Comparison of ENCODE assay signal across 1 cellular context in the genomic region with DNA sequence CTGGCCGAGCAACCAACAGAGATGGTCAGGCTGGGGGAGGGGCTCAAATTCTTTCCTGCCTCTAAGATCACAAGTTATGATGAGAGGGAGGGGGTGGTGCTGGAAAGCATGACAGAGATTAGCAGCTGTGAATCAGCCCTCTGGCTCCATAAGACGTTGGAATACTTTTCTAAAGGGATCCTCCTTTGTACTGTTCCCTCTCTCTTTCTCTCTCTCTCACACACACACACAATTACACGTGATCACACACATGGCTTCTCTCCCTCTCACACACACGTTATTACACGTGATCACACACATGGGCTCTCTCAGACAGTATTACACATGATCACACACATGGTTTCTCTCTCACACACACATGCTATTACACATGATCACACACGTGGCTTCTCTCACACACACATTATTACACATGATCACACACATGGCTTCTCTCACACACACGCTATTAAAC.
TF ChIP-seq lines count a peak whose summit lies in the region.

A gene with protein sequence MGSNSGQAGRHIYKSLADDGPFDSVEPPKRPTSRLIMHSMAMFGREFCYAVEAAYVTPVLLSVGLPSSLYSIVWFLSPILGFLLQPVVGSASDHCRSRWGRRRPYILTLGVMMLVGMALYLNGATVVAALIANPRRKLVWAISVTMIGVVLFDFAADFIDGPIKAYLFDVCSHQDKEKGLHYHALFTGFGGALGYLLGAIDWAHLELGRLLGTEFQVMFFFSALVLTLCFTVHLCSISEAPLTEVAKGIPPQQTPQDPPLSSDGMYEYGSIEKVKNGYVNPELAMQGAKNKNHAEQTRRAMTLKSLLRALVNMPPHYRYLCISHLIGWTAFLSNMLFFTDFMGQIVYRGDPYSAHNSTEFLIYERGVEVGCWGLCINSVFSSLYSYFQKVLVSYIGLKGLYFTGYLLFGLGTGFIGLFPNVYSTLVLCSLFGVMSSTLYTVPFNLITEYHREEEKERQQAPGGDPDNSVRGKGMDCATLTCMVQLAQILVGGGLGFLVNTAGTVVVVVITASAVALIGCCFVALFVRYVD (minus strand): TSS at position 23 of the 454 bp plus-strand sequence. CDS start 110 bp downstream, outside the sequence.

TF ChIP-seq in K562, 482 proteins besides CTCF, POLR2A, EP300 and RAD21 (continued from another document and continues in another):
- TF ChIP-seq, protein P1, sequence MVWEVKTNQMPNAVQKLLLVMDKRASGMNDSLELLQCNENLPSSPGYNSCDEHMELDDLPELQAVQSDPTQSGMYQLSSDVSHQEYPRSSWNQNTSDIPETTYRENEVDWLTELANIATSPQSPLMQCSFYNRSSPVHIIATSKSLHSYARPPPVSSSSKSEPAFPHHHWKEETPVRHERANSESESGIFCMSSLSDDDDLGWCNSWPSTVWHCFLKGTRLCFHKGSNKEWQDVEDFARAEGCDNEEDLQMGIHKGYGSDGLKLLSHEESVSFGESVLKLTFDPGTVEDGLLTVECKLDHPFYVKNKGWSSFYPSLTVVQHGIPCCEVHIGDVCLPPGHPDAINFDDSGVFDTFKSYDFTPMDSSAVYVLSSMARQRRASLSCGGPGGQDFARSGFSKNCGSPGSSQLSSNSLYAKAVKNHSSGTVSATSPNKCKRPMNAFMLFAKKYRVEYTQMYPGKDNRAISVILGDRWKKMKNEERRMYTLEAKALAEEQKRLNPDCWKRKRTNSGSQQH (CRISPR knock-in tag; IDR thresholded peaks at IDR 0.05), result peak; percentile 45; the same call in 1 of the 2 replicates
- TF ChIP-seq EP400 (IDR thresholded peaks at IDR 0.05) (0 out of 2 replicates have a peak, but pooled peaks have one; percentile 38), TARDBP (IDR thresholded peaks at IDR 0.05) (no peak), TOE1 (IDR thresholded peaks at IDR 0.05; ENCODE audit: borderline replicate concordance) (peak; percentile 54; the same call in 1 of the 2 replicates), TOE1 (CRISPR knock-in tag; IDR thresholded peaks at IDR 0.05; ENCODE audit: borderline replicate concordance, low read depth) (no peak), MTF1 (CRISPR knock-in tag; IDR thresholded peaks at IDR 0.05; ENCODE audit: borderline replicate concordance) (no peak), SMAD4 (CRISPR knock-in tag; conservative IDR thresholded peaks at IDR 0.05) (no peak), ZNF41 (CRISPR knock-in tag; conservative IDR thresholded peaks at IDR 0.05) (no peak), ZNF24 (IDR thresholded peaks at IDR 0.05) (no peak), ARNT (IDR thresholded peaks at IDR 0.05) (no peak), NFIC (IDR thresholded peaks at IDR 0.05) (no peak), PRMT5 (CRISPR knock-in tag; IDR thresholded peaks at IDR 0.05) (no peak), NFRKB (IDR thresholded peaks at IDR 0.05; ENCODE audit: low read depth) (peak; percentile 73; the same call in 1 of the 2 replicates), ZNF232 (CRISPR knock-in tag; IDR thresholded peaks at IDR 0.05) (no peak), ZNF239 (CRISPR knock-in tag; IDR thresholded peaks at IDR 0.05) (no peak), DNMT1 (IDR thresholded peaks at IDR 0.05) (no peak), NBN (IDR thresholded peaks at IDR 0.05; ENCODE audit: low read depth) (no peak), CEBPB (tag; IDR thresholded peaks at IDR 0.05) (no peak), SMARCE1 (IDR thresholded peaks at IDR 0.05) (0 out of 2 replicates have a peak, but pooled peaks have one; percentile 13), SMAD3 (CRISPR knock-in tag; conservative IDR thresholded peaks at IDR 0.05) (no peak), DPF2 (IDR thresholded peaks at IDR 0.05) (peak; percentile 55; the same call in 1 of the 2 replicates), MEIS2 (IDR thresholded peaks at IDR 0.05; ENCODE audit: partially characterized antibody) (peak; percentile 4)
- TF ChIP-seq, protein P2, sequence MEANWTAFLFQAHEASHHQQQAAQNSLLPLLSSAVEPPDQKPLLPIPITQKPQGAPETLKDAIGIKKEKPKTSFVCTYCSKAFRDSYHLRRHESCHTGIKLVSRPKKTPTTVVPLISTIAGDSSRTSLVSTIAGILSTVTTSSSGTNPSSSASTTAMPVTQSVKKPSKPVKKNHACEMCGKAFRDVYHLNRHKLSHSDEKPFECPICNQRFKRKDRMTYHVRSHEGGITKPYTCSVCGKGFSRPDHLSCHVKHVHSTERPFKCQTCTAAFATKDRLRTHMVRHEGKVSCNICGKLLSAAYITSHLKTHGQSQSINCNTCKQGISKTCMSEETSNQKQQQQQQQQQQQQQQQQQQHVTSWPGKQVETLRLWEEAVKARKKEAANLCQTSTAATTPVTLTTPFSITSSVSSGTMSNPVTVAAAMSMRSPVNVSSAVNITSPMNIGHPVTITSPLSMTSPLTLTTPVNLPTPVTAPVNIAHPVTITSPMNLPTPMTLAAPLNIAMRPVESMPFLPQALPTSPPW (CRISPR knock-in tag; IDR thresholded peaks at IDR 0.05), result peak; percentile 60; the same call in 1 of the 2 replicates
- TF ChIP-seq, protein P3, sequence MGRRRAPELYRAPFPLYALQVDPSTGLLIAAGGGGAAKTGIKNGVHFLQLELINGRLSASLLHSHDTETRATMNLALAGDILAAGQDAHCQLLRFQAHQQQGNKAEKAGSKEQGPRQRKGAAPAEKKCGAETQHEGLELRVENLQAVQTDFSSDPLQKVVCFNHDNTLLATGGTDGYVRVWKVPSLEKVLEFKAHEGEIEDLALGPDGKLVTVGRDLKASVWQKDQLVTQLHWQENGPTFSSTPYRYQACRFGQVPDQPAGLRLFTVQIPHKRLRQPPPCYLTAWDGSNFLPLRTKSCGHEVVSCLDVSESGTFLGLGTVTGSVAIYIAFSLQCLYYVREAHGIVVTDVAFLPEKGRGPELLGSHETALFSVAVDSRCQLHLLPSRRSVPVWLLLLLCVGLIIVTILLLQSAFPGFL (CRISPR knock-in tag; IDR thresholded peaks at IDR 0.05), result no peak
- TF ChIP-seq, protein P4, sequence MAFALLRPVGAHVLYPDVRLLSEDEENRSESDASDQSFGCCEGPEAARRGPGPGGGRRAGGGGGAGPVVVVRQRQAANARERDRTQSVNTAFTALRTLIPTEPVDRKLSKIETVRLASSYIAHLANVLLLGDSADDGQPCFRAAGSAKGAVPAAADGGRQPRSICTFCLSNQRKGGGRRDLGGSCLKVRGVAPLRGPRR (CRISPR knock-in tag; IDR thresholded peaks at IDR 0.05), result no peak
- TF ChIP-seq, protein P5, sequence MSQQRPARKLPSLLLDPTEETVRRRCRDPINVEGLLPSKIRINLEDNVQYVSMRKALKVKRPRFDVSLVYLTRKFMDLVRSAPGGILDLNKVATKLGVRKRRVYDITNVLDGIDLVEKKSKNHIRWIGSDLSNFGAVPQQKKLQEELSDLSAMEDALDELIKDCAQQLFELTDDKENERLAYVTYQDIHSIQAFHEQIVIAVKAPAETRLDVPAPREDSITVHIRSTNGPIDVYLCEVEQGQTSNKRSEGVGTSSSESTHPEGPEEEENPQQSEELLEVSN (IDR thresholded peaks at IDR 0.05; ENCODE audit: borderline replicate concordance in 1 of 2, extremely low read depth in 1 of 2, insufficient read depth in 1 of 2, insufficient read length in 1 of 2, low read depth in 1 of 2, low read length in 1 of 2, poor library complexity in 1 of 2, severe bottlenecking in 1 of 2), result no peak
- TF ChIP-seq, protein P6, sequence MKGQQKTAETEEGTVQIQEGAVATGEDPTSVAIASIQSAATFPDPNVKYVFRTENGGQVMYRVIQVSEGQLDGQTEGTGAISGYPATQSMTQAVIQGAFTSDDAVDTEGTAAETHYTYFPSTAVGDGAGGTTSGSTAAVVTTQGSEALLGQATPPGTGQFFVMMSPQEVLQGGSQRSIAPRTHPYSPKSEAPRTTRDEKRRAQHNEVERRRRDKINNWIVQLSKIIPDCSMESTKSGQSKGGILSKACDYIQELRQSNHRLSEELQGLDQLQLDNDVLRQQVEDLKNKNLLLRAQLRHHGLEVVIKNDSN (CRISPR knock-in tag; IDR thresholded peaks at IDR 0.05), result 0 out of 2 replicates have a peak, but pooled peaks have one; percentile 14
- TF ChIP-seq, protein P7, sequence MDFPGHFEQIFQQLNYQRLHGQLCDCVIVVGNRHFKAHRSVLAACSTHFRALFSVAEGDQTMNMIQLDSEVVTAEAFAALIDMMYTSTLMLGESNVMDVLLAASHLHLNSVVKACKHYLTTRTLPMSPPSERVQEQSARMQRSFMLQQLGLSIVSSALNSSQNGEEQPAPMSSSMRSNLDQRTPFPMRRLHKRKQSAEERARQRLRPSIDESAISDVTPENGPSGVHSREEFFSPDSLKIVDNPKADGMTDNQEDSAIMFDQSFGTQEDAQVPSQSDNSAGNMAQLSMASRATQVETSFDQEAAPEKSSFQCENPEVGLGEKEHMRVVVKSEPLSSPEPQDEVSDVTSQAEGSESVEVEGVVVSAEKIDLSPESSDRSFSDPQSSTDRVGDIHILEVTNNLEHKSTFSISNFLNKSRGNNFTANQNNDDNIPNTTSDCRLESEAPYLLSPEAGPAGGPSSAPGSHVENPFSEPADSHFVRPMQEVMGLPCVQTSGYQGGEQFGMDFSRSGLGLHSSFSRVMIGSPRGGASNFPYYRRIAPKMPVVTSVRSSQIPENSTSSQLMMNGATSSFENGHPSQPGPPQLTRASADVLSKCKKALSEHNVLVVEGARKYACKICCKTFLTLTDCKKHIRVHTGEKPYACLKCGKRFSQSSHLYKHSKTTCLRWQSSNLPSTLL (IDR thresholded peaks at IDR 0.05), result peak; percentile 26; the same call in 1 of the 2 replicates
- TF ChIP-seq, protein P8, sequence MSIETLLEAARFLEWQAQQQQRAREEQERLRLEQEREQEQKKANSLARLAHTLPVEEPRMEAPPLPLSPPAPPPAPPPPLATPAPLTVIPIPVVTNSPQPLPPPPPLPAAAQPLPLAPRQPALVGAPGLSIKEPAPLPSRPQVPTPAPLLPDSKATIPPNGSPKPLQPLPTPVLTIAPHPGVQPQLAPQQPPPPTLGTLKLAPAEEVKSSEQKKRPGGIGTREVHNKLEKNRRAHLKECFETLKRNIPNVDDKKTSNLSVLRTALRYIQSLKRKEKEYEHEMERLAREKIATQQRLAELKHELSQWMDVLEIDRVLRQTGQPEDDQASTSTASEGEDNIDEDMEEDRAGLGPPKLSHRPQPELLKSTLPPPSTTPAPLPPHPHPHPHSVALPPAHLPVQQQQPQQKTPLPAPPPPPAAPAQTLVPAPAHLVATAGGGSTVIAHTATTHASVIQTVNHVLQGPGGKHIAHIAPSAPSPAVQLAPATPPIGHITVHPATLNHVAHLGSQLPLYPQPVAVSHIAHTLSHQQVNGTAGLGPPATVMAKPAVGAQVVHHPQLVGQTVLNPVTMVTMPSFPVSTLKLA (conservative IDR thresholded peaks at IDR 0.05), result peak; percentile 62 to 73
- TF ChIP-seq, protein P9, sequence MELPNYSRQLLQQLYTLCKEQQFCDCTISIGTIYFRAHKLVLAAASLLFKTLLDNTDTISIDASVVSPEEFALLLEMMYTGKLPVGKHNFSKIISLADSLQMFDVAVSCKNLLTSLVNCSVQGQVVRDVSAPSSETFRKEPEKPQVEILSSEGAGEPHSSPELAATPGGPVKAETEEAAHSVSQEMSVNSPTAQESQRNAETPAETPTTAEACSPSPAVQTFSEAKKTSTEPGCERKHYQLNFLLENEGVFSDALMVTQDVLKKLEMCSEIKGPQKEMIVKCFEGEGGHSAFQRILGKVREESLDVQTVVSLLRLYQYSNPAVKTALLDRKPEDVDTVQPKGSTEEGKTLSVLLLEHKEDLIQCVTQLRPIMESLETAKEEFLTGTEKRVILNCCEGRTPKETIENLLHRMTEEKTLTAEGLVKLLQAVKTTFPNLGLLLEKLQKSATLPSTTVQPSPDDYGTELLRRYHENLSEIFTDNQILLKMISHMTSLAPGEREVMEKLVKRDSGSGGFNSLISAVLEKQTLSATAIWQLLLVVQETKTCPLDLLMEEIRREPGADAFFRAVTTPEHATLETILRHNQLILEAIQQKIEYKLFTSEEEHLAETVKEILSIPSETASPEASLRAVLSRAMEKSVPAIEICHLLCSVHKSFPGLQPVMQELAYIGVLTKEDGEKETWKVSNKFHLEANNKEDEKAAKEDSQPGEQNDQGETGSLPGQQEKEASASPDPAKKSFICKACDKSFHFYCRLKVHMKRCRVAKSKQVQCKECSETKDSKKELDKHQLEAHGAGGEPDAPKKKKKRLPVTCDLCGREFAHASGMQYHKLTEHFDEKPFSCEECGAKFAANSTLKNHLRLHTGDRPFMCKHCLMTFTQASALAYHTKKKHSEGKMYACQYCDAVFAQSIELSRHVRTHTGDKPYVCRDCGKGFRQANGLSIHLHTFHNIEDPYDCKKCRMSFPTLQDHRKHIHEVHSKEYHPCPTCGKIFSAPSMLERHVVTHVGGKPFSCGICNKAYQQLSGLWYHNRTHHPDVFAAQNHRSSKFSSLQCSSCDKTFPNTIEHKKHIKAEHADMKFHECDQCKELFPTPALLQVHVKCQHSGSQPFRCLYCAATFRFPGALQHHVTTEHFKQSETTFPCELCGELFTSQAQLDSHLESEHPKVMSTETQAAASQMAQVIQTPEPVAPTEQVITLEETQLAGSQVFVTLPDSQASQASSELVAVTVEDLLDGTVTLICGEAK (IDR thresholded peaks at IDR 0.05), result 0 out of 2 replicates have a peak, but pooled peaks have one; percentile 14
- TF ChIP-seq, protein P9 (CRISPR knock-in tag; IDR thresholded peaks at IDR 0.05), result no peak
